Comparison of ENCODE assay signal across 17 cellular contexts in genomic region chr1:25472494-25472893, GRCh38. TPM values are rescaled to one million over a fixed set of nuclear protein-coding genes. Genes with fewer than 3 reads are reported as not detected.
DNase-seq lines count a peak whose midpoint lies in the region; ATAC-seq and TF ChIP-seq lines count a peak whose summit lies in the region.
"Had no signal": no experiment of that assay in that cellular context is flagged by ENCODE, and none has a peak within 500 bp of the region (broad histone marks: within the 10 kb centered on the region; RNA-seq: fewer than 3 reads in every experiment).

No MANE protein-coding gene starts in this region.

- H3K4me1 ChIP-seq in CD4-positive, CD25-positive, alpha-beta regulatory T cell (ENCODE audit: control insufficient read depth, insufficient read depth, low read length, poor library complexity, severe bottlenecking): peaks cover 21% of the 10 kb centered on the region
- H3K4me1 ChIP-seq in PC-3 (ENCODE audit: insufficient read depth, low read length): peaks cover 17% of the 10 kb centered on the region
- H3K4me1 ChIP-seq: BE2C had no signal

- no peaks in the 10 kb centered on the region for H3K27me3 ChIP-seq in CD4-positive, CD25-positive, alpha-beta regulatory T cell (ENCODE audit: control insufficient read depth, insufficient read depth, low read length)
- no peaks in the 10 kb centered on the region for H3K27me3 ChIP-seq in PC-3 (ENCODE audit: low read length)
- H3K27me3 ChIP-seq: BE2C had no signal

- H3K4me3 ChIP-seq in CD4-positive, CD25-positive, alpha-beta regulatory T cell (ENCODE audit: low read depth, low read length): no peak overlapping the region
- H3K4me3 ChIP-seq in epithelial cell of esophagus (ENCODE audit: low read length) (no peak overlapping the region), PC-3 (ENCODE audit: low read length) (no peak overlapping the region)
- H3K4me3 ChIP-seq: coronary artery, thoracic aorta had no signal

- peak overlapping the region; percentile 1 to 81 (median 2) for H3K27ac Mint-ChIP-seq in CD4-positive, CD25-positive, alpha-beta regulatory T cell
- peak overlapping the region; percentile 54 for H3K27ac Mint-ChIP-seq in activated CD4-positive, alpha-beta T cell treated with anti-CD3 and anti-CD28 coated beads, Interleukin-2, amount 10 ng/mL, durations not matched to agents 24 days and 14 days

- no peak overlapping the region for H3K27ac ChIP-seq in CD4-positive, CD25-positive, alpha-beta regulatory T cell (ENCODE audit: insufficient read depth, low read length, poor library complexity, severe bottlenecking)
- no peak overlapping the region for H3K27ac ChIP-seq in PC-3 (ENCODE audit: low read length)
- H3K27ac ChIP-seq: coronary artery, thoracic aorta had no signal

- peaks cover 14% of the 10 kb centered on the region for H3K36me3 Mint-ChIP-seq in CD4-positive, CD25-positive, alpha-beta regulatory T cell
- H3K36me3 Mint-ChIP-seq in activated CD4-positive, alpha-beta T cell treated with anti-CD3 and anti-CD28 coated beads, Interleukin-2, amount 10 ng/mL, durations not matched to agents 24 days and 14 days (ENCODE audit: low read depth): peaks cover 35% of the 10 kb centered on the region

- no peak overlapping the region for H3K9ac ChIP-seq in PC-3 (ENCODE audit: low read length)

- no TSS peak for BruUV-seq in PC-3 (replicated peaks; lab: Mats Ljungman, UMichigan)

- ATAC-seq in CD4-positive, CD25-positive, alpha-beta regulatory T cell (ENCODE audit: low read depth in 2 of 2): no peak
- ATAC-seq in sciatic nerve (no peak), PC-3 (no peak)
- ATAC-seq: SK-N-SH treated with all-trans-retinoic acid at 6 μM for 48 hours had no signal

- H4K20me1 ChIP-seq in PC-3 (ENCODE audit: low read length): no peaks in the 10 kb centered on the region

- peaks cover 28 to 61% (median 43%) of the 10 kb centered on the region in 4 donors for H3K4me1 Mint-ChIP-seq in CD4-positive, CD25-positive, alpha-beta regulatory T cell
- peaks cover 46% of the 10 kb centered on the region for H3K4me1 Mint-ChIP-seq in activated CD4-positive, alpha-beta T cell treated with anti-CD3 and anti-CD28 coated beads, Interleukin-2, amount 10 ng/mL, durations not matched to agents 24 days and 14 days

- DNase-seq in CD4-positive, CD25-positive, alpha-beta regulatory T cell: no peak
- DNase-seq in GM10266 (ENCODE audit: extremely low spot score) (peak; percentile 31), epithelial cell of esophagus (ENCODE audit: low read depth) (peak; percentile 24), DMS114 treated with DMSO at 0.1 percent for 48 hours (lab: John Stamatoyannopoulos, UW; ENCODE audit: unreplicated experiment) (no peak), sciatic nerve (ENCODE audit: low spot score) (no peak), PC-3 (no peak), SIG-M5 treated with dmso at 0.1 percent for 504 hours (lab: John Stamatoyannopoulos, UW; ENCODE audit: unreplicated experiment) (no peak)
- no peak for DNase-seq in activated CD4-positive, alpha-beta T cell treated with anti-CD3 and anti-CD28 coated beads, Interleukin-2, amount 10 ng/mL, durations not matched to agents 24 days and 14 days
- DNase-seq: activated CD8-positive, alpha-beta memory T cell treated with anti-CD3 and anti-CD28 coated beads, Interleukin-2, amount 50 U/mL, for 48 hours; aorta; BE2C; NCI-H2029 treated with DMSO at 0.1 percent for 48 hours; NCI-H510A had no signal

- H2AFZ ChIP-seq in PC-3 (ENCODE audit: low read length): no peak overlapping the region

- H3K9me3 Mint-ChIP-seq in CD4-positive, CD25-positive, alpha-beta regulatory T cell: no peaks in the 10 kb centered on the region
- no peaks in the 10 kb centered on the region for H3K9me3 Mint-ChIP-seq in activated CD4-positive, alpha-beta T cell treated with anti-CD3 and anti-CD28 coated beads, Interleukin-2, amount 10 ng/mL, durations not matched to agents 24 days and 14 days

- CTCF ChIA-PET in PC-3 (lab: Charles Lee): no interaction called here

- no peaks in the 10 kb centered on the region for H3K27me3 Mint-ChIP-seq in CD4-positive, CD25-positive, alpha-beta regulatory T cell
- no peaks in the 10 kb centered on the region for H3K27me3 Mint-ChIP-seq in activated CD4-positive, alpha-beta T cell treated with anti-CD3 and anti-CD28 coated beads, Interleukin-2, amount 10 ng/mL, durations not matched to agents 24 days and 14 days

- H3F3A ChIP-seq in PC-3 (ENCODE audit: low read length, unreplicated experiment): no peaks in the 10 kb centered on the region

- no peaks in the 10 kb centered on the region for H3K9me3 ChIP-seq in CD4-positive, CD25-positive, alpha-beta regulatory T cell (ENCODE audit: control insufficient read depth in 2 of 2, low read length in 2 of 2)
- H3K9me3 ChIP-seq in PC-3 (ENCODE audit: low read length): no peaks in the 10 kb centered on the region
- H3K9me3 ChIP-seq: BE2C, thoracic aorta had no signal

- peaks cover 13% of the 10 kb centered on the region for H3K36me3 ChIP-seq in CD4-positive, CD25-positive, alpha-beta regulatory T cell (ENCODE audit: control insufficient read depth, insufficient read depth, low read length)
- H3K36me3 ChIP-seq in PC-3 (ENCODE audit: low read depth, low read length): no peaks in the 10 kb centered on the region
- H3K36me3 ChIP-seq: BE2C, thoracic aorta had no signal

- POLR2A ChIA-PET in PC-3 (lab: Charles Lee; ENCODE audit: unreplicated experiment): no interaction called here

- no peak for TF ChIP-seq CTCF in GM10266 (IDR thresholded peaks at IDR 0.05; ENCODE audit: control insufficient read depth, insufficient read depth, low read depth, missing control alignments)
- TF ChIP-seq CTCF in epithelial cell of esophagus (IDR thresholded peaks at IDR 0.05; ENCODE audit: insufficient read depth, low read depth, low read length, missing control alignments): no peak
- no peak for TF ChIP-seq CTCF in PC-3 (conservative IDR thresholded peaks at IDR 0.05; ENCODE audit: low read depth, low read length)

- H3K9me2 ChIP-seq in PC-3 (replicated peaks; ENCODE audit: low read length): no peaks in the 10 kb centered on the region

- no peak overlapping the region for H3K4me2 ChIP-seq in PC-3 (ENCODE audit: low read length)

- H3K4me3 Mint-ChIP-seq in CD4-positive, CD25-positive, alpha-beta regulatory T cell: peak overlapping the region in 1 of 4 donors; percentile 32
- no peak overlapping the region for H3K4me3 Mint-ChIP-seq in activated CD4-positive, alpha-beta T cell treated with anti-CD3 and anti-CD28 coated beads, Interleukin-2, amount 10 ng/mL, durations not matched to agents 24 days and 14 days

- H3K79me2 ChIP-seq in PC-3 (ENCODE audit: low read length): peaks cover 25% of the 10 kb centered on the region

- intact Hi-C loops in activated CD4-positive, alpha-beta T cell treated with anti-CD3 and anti-CD28 coated beads, Interleukin-2, amount 10 ng/mL, durations not matched to agents 24 days and 14 days (cut with micrococcal nuclease): no loop called here
- intact Hi-C loops in sciatic nerve (cut with DNase I) (no loop called here), PC-3 (cut with micrococcal nuclease) (no loop called here)

RNA-seq across cellular contexts. Expression of gene MACO1, which starts 41.8 kb away (rescaled TPM):
- total RNA-seq in CD4-positive, CD25-positive, alpha-beta regulatory T cell: 20.3 TPM
- 1 to 10 TPM; 5.0 to 6.4 (median 5.6) TPM for polyA plus RNA-seq in CD4-positive, CD25-positive, alpha-beta regulatory T cell
- total RNA-seq in activated CD4-positive, alpha-beta T cell treated with anti-CD3 and anti-CD28 coated beads, Interleukin-2, amount 10 ng/mL, durations not matched to agents 24 days and 14 days: 14.3 and 15.3 TPM in 2 replicates
- total RNA-seq in sciatic nerve: 20.4 TPM
- 13.6 and 14.0 TPM in 2 replicates for total RNA-seq in PC-3 (2014; rRNA removed)

RNA-seq across cellular contexts. Expression of gene RHCE, which starts 51.9 kb away (rescaled TPM):
- total RNA-seq in CD4-positive, CD25-positive, alpha-beta regulatory T cell: not detected
- under 1 TPM; 0.16 to 0.45 (median 0.31) TPM for polyA plus RNA-seq in CD4-positive, CD25-positive, alpha-beta regulatory T cell
- 0.14 TPM in 1 of 2 replicates, not detected in the other for total RNA-seq in activated CD4-positive, alpha-beta T cell treated with anti-CD3 and anti-CD28 coated beads, Interleukin-2, amount 10 ng/mL, durations not matched to agents 24 days and 14 days
- total RNA-seq in sciatic nerve (1.1 TPM), PC-3 (2014; rRNA removed) (1.1 and 1.4 TPM in 2 replicates)
- total RNA-seq: epithelial cell of proximal tubule, thoracic aorta had no signal
- polyA plus RNA-seq: aorta had no signal

Comparison
In these comparisons a context has a peak if more than half of its experiments do, and no peak if none do; other contexts are left out.
1. DNase-seq: peak in GM10266 (single experiment) and epithelial cell of esophagus (single experiment); none in CD4-positive, CD25-positive, alpha-beta regulatory T cell (0 of 3), activated CD4-positive, alpha-beta T cell treated with anti-CD3 and anti-CD28 coated beads, Interleukin-2, amount 10 ng/mL, durations not matched to agents 24 days and 14 days (single experiment), DMS114 treated with DMSO at 0.1 percent for 48 hours (single experiment), sciatic nerve (single experiment), PC-3 (single experiment) and SIG-M5 treated with dmso at 0.1 percent for 504 hours (single experiment).